ENCODE assay signal across 1 cellular context in the genomic region with DNA sequence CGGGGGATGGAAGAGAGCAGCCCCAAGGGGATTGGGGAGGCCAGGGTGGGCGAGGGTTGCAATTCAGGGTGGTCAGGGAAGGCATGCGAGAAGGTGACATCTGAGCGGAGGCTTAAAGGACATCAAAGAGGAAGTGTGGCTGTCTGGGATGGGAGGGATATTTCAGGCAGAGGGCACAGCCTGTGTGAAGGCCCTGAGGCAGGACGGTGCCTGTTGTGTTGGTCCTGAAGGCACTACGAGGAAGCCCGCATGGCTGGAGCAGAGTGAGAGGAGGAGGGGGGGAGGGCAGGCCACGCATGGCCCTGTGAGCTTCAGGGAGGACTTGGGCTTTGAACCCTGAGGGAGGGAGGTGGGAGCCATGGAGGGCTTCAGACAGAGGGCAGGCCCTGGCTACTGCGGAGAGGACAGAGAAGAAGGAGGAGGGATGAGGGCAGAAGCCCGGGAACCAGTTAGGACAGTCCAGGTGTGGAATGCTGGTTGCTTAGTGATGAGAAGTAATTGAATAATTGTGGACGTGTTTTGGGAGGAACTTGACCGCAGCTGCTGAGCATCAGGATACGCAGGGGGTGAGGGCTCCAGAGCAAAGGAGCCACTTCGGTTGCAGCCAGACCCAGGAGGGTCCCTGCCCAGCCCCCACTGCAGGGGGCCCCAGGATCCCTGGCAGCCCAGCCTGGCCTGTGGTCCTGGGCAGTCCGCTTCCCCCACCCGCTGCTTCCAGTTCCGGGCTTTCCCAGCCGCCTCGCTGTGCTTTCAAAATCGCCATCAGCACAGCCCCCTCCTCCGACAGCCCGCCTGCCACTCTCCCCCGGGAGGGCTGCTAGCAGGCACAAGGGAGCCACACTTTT.
TF ChIP-seq lines count a peak whose summit lies in the region.

No MANE protein-coding gene starts in this region.

TF ChIP-seq in HepG2, 621 proteins besides CTCF, POLR2A, EP300 and RAD21 (continues in another document):
- TF ChIP-seq ZNF883 (CRISPR knock-in tag; IDR thresholded peaks at IDR 0.05; ENCODE audit: not compliant biosample characterization) (no peak), GABPB1 (CRISPR knock-in tag; IDR thresholded peaks at IDR 0.05) (0 out of 2 replicates have a peak, but pooled peaks have one; percentile 33), ATRX (CRISPR knock-in tag; IDR thresholded peaks at IDR 0.05; ENCODE audit: borderline replicate concordance) (no peak), XRCC5 (optimal IDR thresholded peaks at IDR 0.05; ENCODE audit: low read length) (no peak), ZNF562 (CRISPR knock-in tag; IDR thresholded peaks at IDR 0.05; ENCODE audit: borderline replicate concordance) (no peak), SIN3A (IDR thresholded peaks at IDR 0.05; ENCODE audit: borderline replicate concordance, low read depth, low read length) (0 out of 2 replicates have a peak, but pooled peaks have one; percentile 24), U2AF1 (optimal IDR thresholded peaks at IDR 0.05; ENCODE audit: low read depth, low read length) (no peak), ELF4 (CRISPR knock-in tag; IDR thresholded peaks at IDR 0.05; ENCODE audit: borderline replicate concordance) (no peak), YEATS2 (CRISPR knock-in tag; IDR thresholded peaks at IDR 0.05; ENCODE audit: borderline replicate concordance) (no peak), CCDC6 (CRISPR knock-in tag; IDR thresholded peaks at IDR 0.05) (no peak), YEATS4 (CRISPR knock-in tag; IDR thresholded peaks at IDR 0.05; ENCODE audit: borderline replicate concordance) (no peak), ZNF33B (CRISPR knock-in tag; IDR thresholded peaks at IDR 0.05) (no peak), ZNF230 (CRISPR knock-in tag; IDR thresholded peaks at IDR 0.05) (no peak), NFIB (CRISPR knock-in tag; IDR thresholded peaks at IDR 0.05; ENCODE audit: borderline replicate concordance) (no peak), MBNL3 (CRISPR knock-in tag; conservative IDR thresholded peaks at IDR 0.05) (no peak), ZFY (CRISPR knock-in tag; IDR thresholded peaks at IDR 0.05) (peak; percentile 21; the same call in 1 of the 2 replicates), TBP (CRISPR knock-in tag; IDR thresholded peaks at IDR 0.05) (no peak), NCOA1 (CRISPR knock-in tag; IDR thresholded peaks at IDR 0.05) (no peak), THYN1 (CRISPR knock-in tag; IDR thresholded peaks at IDR 0.05; ENCODE audit: borderline replicate concordance, low read depth) (no peak), ZMYM3 (CRISPR knock-in tag; IDR thresholded peaks at IDR 0.05) (peak; percentile 92), ZNF549 (CRISPR knock-in tag; IDR thresholded peaks at IDR 0.05) (no peak), ADNP (CRISPR knock-in tag; IDR thresholded peaks at IDR 0.05) (peak; percentile 69; the same call in 1 of the 2 replicates)
- TF ChIP-seq, protein P1, sequence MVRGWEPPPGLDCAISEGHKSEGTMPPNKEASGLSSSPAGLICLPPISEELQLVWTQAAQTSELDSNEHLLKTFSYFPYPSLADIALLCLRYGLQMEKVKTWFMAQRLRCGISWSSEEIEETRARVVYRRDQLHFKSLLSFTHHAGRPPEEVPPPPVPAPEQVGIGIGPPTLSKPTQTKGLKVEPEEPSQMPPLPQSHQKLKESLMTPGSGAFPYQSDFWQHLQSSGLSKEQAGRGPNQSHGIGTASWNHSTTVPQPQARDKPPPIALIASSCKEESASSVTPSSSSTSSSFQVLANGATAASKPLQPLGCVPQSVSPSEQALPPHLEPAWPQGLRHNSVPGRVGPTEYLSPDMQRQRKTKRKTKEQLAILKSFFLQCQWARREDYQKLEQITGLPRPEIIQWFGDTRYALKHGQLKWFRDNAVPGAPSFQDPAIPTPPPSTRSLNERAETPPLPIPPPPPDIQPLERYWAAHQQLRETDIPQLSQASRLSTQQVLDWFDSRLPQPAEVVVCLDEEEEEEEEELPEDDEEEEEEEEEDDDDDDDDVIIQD (CRISPR knock-in tag; IDR thresholded peaks at IDR 0.05; ENCODE audit: low read depth): no peak
- TF ChIP-seq, protein P2, sequence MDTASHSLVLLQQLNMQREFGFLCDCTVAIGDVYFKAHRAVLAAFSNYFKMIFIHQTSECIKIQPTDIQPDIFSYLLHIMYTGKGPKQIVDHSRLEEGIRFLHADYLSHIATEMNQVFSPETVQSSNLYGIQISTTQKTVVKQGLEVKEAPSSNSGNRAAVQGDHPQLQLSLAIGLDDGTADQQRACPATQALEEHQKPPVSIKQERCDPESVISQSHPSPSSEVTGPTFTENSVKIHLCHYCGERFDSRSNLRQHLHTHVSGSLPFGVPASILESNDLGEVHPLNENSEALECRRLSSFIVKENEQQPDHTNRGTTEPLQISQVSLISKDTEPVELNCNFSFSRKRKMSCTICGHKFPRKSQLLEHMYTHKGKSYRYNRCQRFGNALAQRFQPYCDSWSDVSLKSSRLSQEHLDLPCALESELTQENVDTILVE (CRISPR knock-in tag; IDR thresholded peaks at IDR 0.05): no peak
- TF ChIP-seq, protein P3, sequence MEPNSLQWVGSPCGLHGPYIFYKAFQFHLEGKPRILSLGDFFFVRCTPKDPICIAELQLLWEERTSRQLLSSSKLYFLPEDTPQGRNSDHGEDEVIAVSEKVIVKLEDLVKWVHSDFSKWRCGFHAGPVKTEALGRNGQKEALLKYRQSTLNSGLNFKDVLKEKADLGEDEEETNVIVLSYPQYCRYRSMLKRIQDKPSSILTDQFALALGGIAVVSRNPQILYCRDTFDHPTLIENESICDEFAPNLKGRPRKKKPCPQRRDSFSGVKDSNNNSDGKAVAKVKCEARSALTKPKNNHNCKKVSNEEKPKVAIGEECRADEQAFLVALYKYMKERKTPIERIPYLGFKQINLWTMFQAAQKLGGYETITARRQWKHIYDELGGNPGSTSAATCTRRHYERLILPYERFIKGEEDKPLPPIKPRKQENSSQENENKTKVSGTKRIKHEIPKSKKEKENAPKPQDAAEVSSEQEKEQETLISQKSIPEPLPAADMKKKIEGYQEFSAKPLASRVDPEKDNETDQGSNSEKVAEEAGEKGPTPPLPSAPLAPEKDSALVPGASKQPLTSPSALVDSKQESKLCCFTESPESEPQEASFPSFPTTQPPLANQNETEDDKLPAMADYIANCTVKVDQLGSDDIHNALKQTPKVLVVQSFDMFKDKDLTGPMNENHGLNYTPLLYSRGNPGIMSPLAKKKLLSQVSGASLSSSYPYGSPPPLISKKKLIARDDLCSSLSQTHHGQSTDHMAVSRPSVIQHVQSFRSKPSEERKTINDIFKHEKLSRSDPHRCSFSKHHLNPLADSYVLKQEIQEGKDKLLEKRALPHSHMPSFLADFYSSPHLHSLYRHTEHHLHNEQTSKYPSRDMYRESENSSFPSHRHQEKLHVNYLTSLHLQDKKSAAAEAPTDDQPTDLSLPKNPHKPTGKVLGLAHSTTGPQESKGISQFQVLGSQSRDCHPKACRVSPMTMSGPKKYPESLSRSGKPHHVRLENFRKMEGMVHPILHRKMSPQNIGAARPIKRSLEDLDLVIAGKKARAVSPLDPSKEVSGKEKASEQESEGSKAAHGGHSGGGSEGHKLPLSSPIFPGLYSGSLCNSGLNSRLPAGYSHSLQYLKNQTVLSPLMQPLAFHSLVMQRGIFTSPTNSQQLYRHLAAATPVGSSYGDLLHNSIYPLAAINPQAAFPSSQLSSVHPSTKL (CRISPR knock-in tag; IDR thresholded peaks at IDR 0.05): 0 out of 2 replicates have a peak, but pooled peaks have one; percentile 11
- TF ChIP-seq, protein P4, sequence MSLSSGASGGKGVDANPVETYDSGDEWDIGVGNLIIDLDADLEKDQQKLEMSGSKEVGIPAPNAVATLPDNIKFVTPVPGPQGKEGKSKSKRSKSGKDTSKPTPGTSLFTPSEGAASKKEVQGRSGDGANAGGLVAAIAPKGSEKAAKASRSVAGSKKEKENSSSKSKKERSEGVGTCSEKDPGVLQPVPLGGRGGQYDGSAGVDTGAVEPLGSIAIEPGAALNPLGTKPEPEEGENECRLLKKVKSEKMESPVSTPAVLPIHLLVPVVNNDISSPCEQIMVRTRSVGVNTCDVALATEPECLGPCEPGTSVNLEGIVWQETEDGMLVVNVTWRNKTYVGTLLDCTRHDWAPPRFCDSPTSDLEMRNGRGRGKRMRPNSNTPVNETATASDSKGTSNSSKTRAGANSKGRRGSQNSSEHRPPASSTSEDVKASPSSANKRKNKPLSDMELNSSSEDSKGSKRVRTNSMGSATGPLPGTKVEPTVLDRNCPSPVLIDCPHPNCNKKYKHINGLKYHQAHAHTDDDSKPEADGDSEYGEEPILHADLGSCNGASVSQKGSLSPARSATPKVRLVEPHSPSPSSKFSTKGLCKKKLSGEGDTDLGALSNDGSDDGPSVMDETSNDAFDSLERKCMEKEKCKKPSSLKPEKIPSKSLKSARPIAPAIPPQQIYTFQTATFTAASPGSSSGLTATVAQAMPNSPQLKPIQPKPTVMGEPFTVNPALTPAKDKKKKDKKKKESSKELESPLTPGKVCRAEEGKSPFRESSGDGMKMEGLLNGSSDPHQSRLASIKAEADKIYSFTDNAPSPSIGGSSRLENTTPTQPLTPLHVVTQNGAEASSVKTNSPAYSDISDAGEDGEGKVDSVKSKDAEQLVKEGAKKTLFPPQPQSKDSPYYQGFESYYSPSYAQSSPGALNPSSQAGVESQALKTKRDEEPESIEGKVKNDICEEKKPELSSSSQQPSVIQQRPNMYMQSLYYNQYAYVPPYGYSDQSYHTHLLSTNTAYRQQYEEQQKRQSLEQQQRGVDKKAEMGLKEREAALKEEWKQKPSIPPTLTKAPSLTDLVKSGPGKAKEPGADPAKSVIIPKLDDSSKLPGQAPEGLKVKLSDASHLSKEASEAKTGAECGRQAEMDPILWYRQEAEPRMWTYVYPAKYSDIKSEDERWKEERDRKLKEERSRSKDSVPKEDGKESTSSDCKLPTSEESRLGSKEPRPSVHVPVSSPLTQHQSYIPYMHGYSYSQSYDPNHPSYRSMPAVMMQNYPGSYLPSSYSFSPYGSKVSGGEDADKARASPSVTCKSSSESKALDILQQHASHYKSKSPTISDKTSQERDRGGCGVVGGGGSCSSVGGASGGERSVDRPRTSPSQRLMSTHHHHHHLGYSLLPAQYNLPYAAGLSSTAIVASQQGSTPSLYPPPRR (CRISPR knock-in tag; IDR thresholded peaks at IDR 0.05; ENCODE audit: borderline replicate concordance): 0 out of 2 replicates have a peak, but pooled peaks have one; percentile 24
- TF ChIP-seq, protein P5, sequence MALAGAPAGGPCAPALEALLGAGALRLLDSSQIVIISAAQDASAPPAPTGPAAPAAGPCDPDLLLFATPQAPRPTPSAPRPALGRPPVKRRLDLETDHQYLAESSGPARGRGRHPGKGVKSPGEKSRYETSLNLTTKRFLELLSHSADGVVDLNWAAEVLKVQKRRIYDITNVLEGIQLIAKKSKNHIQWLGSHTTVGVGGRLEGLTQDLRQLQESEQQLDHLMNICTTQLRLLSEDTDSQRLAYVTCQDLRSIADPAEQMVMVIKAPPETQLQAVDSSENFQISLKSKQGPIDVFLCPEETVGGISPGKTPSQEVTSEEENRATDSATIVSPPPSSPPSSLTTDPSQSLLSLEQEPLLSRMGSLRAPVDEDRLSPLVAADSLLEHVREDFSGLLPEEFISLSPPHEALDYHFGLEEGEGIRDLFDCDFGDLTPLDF (CRISPR knock-in tag; IDR thresholded peaks at IDR 0.05): no peak
- TF ChIP-seq, protein P6, sequence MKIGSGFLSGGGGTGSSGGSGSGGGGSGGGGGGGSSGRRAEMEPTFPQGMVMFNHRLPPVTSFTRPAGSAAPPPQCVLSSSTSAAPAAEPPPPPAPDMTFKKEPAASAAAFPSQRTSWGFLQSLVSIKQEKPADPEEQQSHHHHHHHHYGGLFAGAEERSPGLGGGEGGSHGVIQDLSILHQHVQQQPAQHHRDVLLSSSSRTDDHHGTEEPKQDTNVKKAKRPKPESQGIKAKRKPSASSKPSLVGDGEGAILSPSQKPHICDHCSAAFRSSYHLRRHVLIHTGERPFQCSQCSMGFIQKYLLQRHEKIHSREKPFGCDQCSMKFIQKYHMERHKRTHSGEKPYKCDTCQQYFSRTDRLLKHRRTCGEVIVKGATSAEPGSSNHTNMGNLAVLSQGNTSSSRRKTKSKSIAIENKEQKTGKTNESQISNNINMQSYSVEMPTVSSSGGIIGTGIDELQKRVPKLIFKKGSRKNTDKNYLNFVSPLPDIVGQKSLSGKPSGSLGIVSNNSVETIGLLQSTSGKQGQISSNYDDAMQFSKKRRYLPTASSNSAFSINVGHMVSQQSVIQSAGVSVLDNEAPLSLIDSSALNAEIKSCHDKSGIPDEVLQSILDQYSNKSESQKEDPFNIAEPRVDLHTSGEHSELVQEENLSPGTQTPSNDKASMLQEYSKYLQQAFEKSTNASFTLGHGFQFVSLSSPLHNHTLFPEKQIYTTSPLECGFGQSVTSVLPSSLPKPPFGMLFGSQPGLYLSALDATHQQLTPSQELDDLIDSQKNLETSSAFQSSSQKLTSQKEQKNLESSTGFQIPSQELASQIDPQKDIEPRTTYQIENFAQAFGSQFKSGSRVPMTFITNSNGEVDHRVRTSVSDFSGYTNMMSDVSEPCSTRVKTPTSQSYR (CRISPR knock-in tag; IDR thresholded peaks at IDR 0.05; ENCODE audit: borderline replicate concordance): 0 out of 2 replicates have a peak, but pooled peaks have one; percentile 14
- TF ChIP-seq, protein P7, sequence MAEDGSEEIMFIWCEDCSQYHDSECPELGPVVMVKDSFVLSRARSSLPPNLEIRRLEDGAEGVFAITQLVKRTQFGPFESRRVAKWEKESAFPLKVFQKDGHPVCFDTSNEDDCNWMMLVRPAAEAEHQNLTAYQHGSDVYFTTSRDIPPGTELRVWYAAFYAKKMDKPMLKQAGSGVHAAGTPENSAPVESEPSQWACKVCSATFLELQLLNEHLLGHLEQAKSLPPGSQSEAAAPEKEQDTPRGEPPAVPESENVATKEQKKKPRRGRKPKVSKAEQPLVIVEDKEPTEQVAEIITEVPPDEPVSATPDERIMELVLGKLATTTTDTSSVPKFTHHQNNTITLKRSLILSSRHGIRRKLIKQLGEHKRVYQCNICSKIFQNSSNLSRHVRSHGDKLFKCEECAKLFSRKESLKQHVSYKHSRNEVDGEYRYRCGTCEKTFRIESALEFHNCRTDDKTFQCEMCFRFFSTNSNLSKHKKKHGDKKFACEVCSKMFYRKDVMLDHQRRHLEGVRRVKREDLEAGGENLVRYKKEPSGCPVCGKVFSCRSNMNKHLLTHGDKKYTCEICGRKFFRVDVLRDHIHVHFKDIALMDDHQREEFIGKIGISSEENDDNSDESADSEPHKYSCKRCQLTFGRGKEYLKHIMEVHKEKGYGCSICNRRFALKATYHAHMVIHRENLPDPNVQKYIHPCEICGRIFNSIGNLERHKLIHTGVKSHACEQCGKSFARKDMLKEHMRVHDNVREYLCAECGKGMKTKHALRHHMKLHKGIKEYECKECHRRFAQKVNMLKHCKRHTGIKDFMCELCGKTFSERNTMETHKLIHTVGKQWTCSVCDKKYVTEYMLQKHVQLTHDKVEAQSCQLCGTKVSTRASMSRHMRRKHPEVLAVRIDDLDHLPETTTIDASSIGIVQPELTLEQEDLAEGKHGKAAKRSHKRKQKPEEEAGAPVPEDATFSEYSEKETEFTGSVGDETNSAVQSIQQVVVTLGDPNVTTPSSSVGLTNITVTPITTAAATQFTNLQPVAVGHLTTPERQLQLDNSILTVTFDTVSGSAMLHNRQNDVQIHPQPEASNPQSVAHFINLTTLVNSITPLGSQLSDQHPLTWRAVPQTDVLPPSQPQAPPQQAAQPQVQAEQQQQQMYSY (CRISPR knock-in tag; IDR thresholded peaks at IDR 0.05): peak; percentile 99
